ENCODE assay signal across 8 cellular contexts in the genomic region with DNA sequence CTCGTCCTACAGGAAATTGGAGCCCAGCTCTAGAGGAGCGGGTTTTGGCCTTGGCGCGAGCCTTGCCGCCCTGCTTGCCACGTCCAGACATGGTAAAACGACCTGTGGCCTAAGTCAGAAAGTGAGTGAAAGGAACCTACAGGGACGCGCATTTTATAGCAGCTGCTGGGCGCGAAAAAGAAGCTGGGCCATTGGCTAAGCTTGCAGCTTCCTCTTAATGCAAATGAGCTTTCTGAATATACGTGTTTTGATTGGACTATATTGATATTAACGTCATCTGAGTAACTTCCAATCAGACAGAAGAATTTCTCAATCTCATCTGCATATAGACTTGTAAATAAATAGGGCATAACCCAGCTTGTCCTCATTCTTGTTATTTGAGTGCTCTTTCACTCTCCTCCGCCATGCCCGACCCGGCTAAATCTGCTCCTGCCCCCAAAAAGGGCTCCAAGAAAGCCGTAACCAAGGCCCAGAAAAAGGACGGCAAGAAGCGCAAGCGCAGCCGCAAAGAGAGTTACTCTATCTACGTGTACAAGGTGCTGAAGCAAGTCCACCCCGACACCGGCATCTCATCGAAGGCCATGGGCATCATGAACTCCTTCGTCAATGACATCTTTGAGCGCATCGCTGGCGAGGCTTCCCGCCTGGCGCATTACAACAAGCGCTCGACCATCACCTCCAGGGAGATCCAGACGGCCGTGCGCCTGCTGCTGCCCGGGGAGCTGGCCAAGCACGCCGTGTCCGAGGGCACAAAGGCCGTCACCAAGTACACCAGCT. TPM values are rescaled to one million over a fixed set of nuclear protein-coding genes. Genes with fewer than 3 reads are reported as not detected.
DNase-seq lines count a peak whose midpoint lies in the region; ATAC-seq and TF ChIP-seq lines count a peak whose summit lies in the region.

No MANE protein-coding gene starts in this region.

- no peaks in the 10 kb centered on the region for H3K9me2 ChIP-seq in MM.1S (replicated peaks; ENCODE audit: insufficient read depth, low read length)

- DNase-seq in G401 (ENCODE audit: low spot score) (peak; percentile 90), HAP-1 (ENCODE audit: low spot score in 2 of 2) (peak; percentile 92 to 97), MM.1S (peak; percentile 97), SHP77 (lab: John Stamatoyannopoulos, UW) (peak; percentile 95 to 96), activated gamma-delta T cell treated with Interleukin-2 at 50 U/mL for 16 hours (peak; percentile 82), globus pallidus (ENCODE audit: low spot score) (peak; percentile 73), omental fat pad (ENCODE audit: low spot score) (peak; percentile 50), testis (peak; percentile 90)

- H3K27me3 ChIP-seq in HAP-1 (ENCODE audit: low read depth) = no peaks in the 10 kb centered on the region
- H3K27me3 ChIP-seq in MM.1S (replicated peaks; ENCODE audit: insufficient read depth, low read length) = no peaks in the 10 kb centered on the region
- H3K27me3 ChIP-seq in testis = no peaks in the 10 kb centered on the region

- in situ Hi-C loops in G401 (cut with HindIII; ENCODE audit: low sequenced_read_pairs) = no loop called here
- in situ Hi-C loops in HAP-1 (cut with MboI; ENCODE audit: low sequenced_read_pairs) = loop anchor here (5.0 kb wide), 2 partner anchors 56 to 736 kb away; a partner anchor contains a TSS

- H3K36me3 ChIP-seq in HAP-1 (replicated peaks) (no peaks in the 10 kb centered on the region; the same call in 1 of the 2 replicates), MM.1S (replicated peaks; ENCODE audit: insufficient read depth, low read length) (no peaks in the 10 kb centered on the region), testis (ENCODE audit: low read depth, missing control alignments) (no peaks in the 10 kb centered on the region)

- H3K4me1 ChIP-seq in HAP-1 (peaks cover 33% of the 10 kb centered on the region), MM.1S (ENCODE audit: low read length) (peaks cover 13% of the 10 kb centered on the region), testis (peaks cover 6% of the 10 kb centered on the region)

- no peaks in the 10 kb centered on the region for H3K79me2 ChIP-seq in MM.1S (ENCODE audit: low read length)

- H3K9ac ChIP-seq in MM.1S (ENCODE audit: low read length) = peak overlapping the region; percentile 96

- peak; percentile 26 for TF ChIP-seq POLR2A in testis (IDR thresholded peaks at IDR 0.05)

- peaks cover 57% of the 10 kb centered on the region for H3F3A ChIP-seq in MM.1S (ENCODE audit: insufficient read depth, low read length)

- TF ChIP-seq CTCF in MM.1S (IDR thresholded peaks at IDR 0.05; ENCODE audit: low read length) (no peak), omental fat pad (IDR thresholded peaks at IDR 0.05) (no peak), testis (IDR thresholded peaks at IDR 0.05) (no peak)

- peak overlapping the region; percentile 98 for H3K27ac ChIP-seq in MM.1S (ENCODE audit: low read length)
- peak overlapping the region; percentile 68 to 75 for H3K27ac ChIP-seq in testis

- 0 to 2% methylated on average over 22 to 41 of the region's 41 CpGs for WGBS in testis, 2 donors

- H3K4me3 ChIP-seq in HAP-1 (peak overlapping the region; percentile 63), MM.1S (ENCODE audit: low read length) (peak overlapping the region; percentile 78), testis (peak overlapping the region; percentile 34 to 79)

- no peaks in the 10 kb centered on the region for H4K20me1 ChIP-seq in MM.1S (ENCODE audit: insufficient read depth, low read length)

- peak; percentile 69 for ATAC-seq in omental fat pad (ENCODE audit: low FRiP score)

- intact Hi-C loops in testis (cut with DNase I; ENCODE audit: low total_unique reads) = no loop called here

- H3K9me3 ChIP-seq in HAP-1 (no peaks in the 10 kb centered on the region), MM.1S (replicated peaks; ENCODE audit: insufficient read depth, low read length) (no peaks in the 10 kb centered on the region), testis (no peaks in the 10 kb centered on the region)

- no peak overlapping the region for H2AFZ ChIP-seq in MM.1S (ENCODE audit: low read length)

- peak overlapping the region; percentile 97 for H3K4me2 ChIP-seq in MM.1S (ENCODE audit: low read depth, low read length)

RNA-seq across cellular contexts. Expression of a gene that starts 18.9 kb away (rescaled TPM):
- total RNA-seq in G401 (2014; rRNA removed; shearing (Covaris generic)) = not detected in 2 replicates
- not detected for total RNA-seq in omental fat pad
- not detected for total RNA-seq in testis
- polyA plus RNA-seq in testis (ENCODE audit: insufficient read depth, low read depth, low replicate concordance) = not detected

Comparison
In these comparisons a context has a peak if more than half of its experiments do, and no peak if none do; other contexts are left out.
1. Peak in every context shown above with its lines: DNase-seq, ATAC-seq, H3K4me3 ChIP-seq and H3K27ac ChIP-seq.